Comparison of ENCODE assay signal across 8 cellular contexts in genomic region chr13:51221674-51222509, GRCh38. TPM values are rescaled to one million over a fixed set of nuclear protein-coding genes. Genes with fewer than 3 reads are reported as not detected.
DNase-seq lines count a peak whose midpoint lies in the region; ATAC-seq, FAIRE-seq and TF ChIP-seq lines count a peak whose summit lies in the region.

Gene FAM124A (plus strand): TSS chr13:51222398. CDS start chr13:51222502, 104 bp downstream.

- H3K4me3 ChIP-seq in PC-3 (ENCODE audit: low read length): peak within 1 kb of the TSS; percentile 81
- H3K4me3 ChIP-seq in trophoblast cell (ENCODE audit: low read depth, low read length): peak within 1 kb of the TSS; percentile 86

- H3K4me2 ChIP-seq in PC-3 (ENCODE audit: low read length) (peak within 1 kb of the TSS; percentile 92), trophoblast cell (ENCODE audit: low read length) (peak within 1 kb of the TSS; percentile 98)

- H3K4ac ChIP-seq in trophoblast cell (ENCODE audit: low read depth, low read length): no peak within 1 kb of the TSS

- no peak within 1 kb of the TSS for H2BK12ac ChIP-seq in trophoblast cell (ENCODE audit: low read length)

- FAIRE-seq in GM12891 (lab: Jason Lieb, UNC): peak; percentile 85

- BruUV-seq in PC-3 (replicated peaks; lab: Mats Ljungman, UMichigan): no TSS peak

- no peaks in the 10 kb centered on the region for H3F3A ChIP-seq in PC-3 (ENCODE audit: low read length, unreplicated experiment)

- H3K14ac ChIP-seq in trophoblast cell (ENCODE audit: low read length): no peak within 1 kb of the TSS

- H4K8ac ChIP-seq in trophoblast cell (ENCODE audit: low read depth, low read length): no peak within 1 kb of the TSS

- no peak for TF ChIP-seq CTCF in PC-3 (conservative IDR thresholded peaks at IDR 0.05; ENCODE audit: low read depth, low read length)

- TF ChIP-seq POLR2A in GM12891 (IDR thresholded peaks at IDR 0.05; ENCODE audit: low read depth, low read length): no peak

- H4K20me1 ChIP-seq in PC-3 (ENCODE audit: low read length): no peaks in the 10 kb centered on the region

- DNase-seq in 8988T: peak; percentile 50
- peak; percentile 59 for DNase-seq in GM12891 (ENCODE audit: insufficient read length, low spot score)
- peak; percentile 45 for DNase-seq in PC-3
- peak; percentile 4 for DNase-seq in activated naive CD8-positive, alpha-beta T cell treated with anti-CD3 and anti-CD28 coated beads, Interleukin-2, amount 50 U/mL, for 16 hours (ENCODE audit: low read depth, low spot score)
- DNase-seq in left cardiac atrium: peak; percentile 67
- DNase-seq in trophoblast cell: peak in 1 of 2 donors; percentile 37
- DNase-seq in cortex of kidney (lab: John Stamatoyannopoulos, UW): no peak

- intact Hi-C loops in PC-3 (cut with micrococcal nuclease) (loop anchor here (5.0 kb wide), 1 partner anchor 65 kb away; no protein-coding TSS in a partner anchor), left cardiac atrium (cut with DNase I) (loop anchor here (2.0 to 5.0 kb wide), 2 partner anchors 57 to 65 kb away; no protein-coding TSS in a partner anchor)

- H2AFZ ChIP-seq in PC-3 (ENCODE audit: low read length) (peak within 1 kb of the TSS; percentile 97), trophoblast cell (ENCODE audit: insufficient read depth, low read length, poor library complexity) (peak within 1 kb of the TSS; percentile 13)

- H4K91ac ChIP-seq in trophoblast cell (ENCODE audit: low read depth, low read length): no peak within 1 kb of the TSS

- H3K4me1 ChIP-seq in PC-3 (ENCODE audit: insufficient read depth, low read length) (no peaks in the 10 kb centered on the region), trophoblast cell (ENCODE audit: control insufficient read depth in 1 of 2, insufficient read depth in 2 of 2, low read length in 2 of 2) (peaks cover 5 to 7% of the 10 kb centered on the region in 2 experiments)

- H4K12ac ChIP-seq in trophoblast cell (ENCODE audit: low read depth, low read length): no peak within 1 kb of the TSS

- CTCF ChIA-PET in PC-3 (lab: Charles Lee): no interaction called here

- ATAC-seq in HG03103 (IDR thresholded peaks at IDR 0.05; ENCODE audit: low read depth, unreplicated experiment) (peak; percentile 65), PC-3 (peak; percentile 90), left cardiac atrium (peak; percentile 86 to 93)

- H3K27me3 ChIP-seq in PC-3 (ENCODE audit: low read length) (no peaks in the 10 kb centered on the region), trophoblast cell (ENCODE audit: insufficient read depth, low read length) (peaks cover 16% of the 10 kb centered on the region)

- POLR2A ChIA-PET in PC-3 (lab: Charles Lee; ENCODE audit: unreplicated experiment): no interaction called here

- H2BK120ac ChIP-seq in trophoblast cell (ENCODE audit: insufficient read depth, low read length, poor library complexity): no peak within 1 kb of the TSS

- no peak within 1 kb of the TSS for H3K23ac ChIP-seq in trophoblast cell (ENCODE audit: low read length)

- no peak within 1 kb of the TSS; the same call in 1 of the 2 replicates for H3K9ac ChIP-seq in PC-3 (ENCODE audit: low read length)
- no peak within 1 kb of the TSS for H3K9ac ChIP-seq in trophoblast cell (ENCODE audit: low read length)

- no peak within 1 kb of the TSS for H2AK5ac ChIP-seq in trophoblast cell (ENCODE audit: low read length)

- WGBS in trophoblast cell (ENCODE audit: extremely low coverage, insufficient coverage, insufficient read length): no CpG with 5 or more reads among the region's 86 CpGs

- H3K27ac ChIP-seq in PC-3 (ENCODE audit: low read length) (no peak within 1 kb of the TSS), trophoblast cell (ENCODE audit: low read depth, low read length) (no peak within 1 kb of the TSS)

- no peaks in the 10 kb centered on the region for H3K36me3 ChIP-seq in PC-3 (ENCODE audit: low read depth, low read length)
- H3K36me3 ChIP-seq in trophoblast cell (ENCODE audit: control insufficient read depth in 1 of 2, insufficient read depth in 2 of 2, low read length in 2 of 2): no peaks in the 10 kb centered on the region

- H3K79me2 ChIP-seq in PC-3 (ENCODE audit: low read length) (no peaks in the 10 kb centered on the region), trophoblast cell (ENCODE audit: control insufficient read depth, insufficient read depth, low read length, poor library complexity) (no peaks in the 10 kb centered on the region)

- no peak within 1 kb of the TSS for H2BK5ac ChIP-seq in trophoblast cell (ENCODE audit: low read depth, low read length, poor library complexity)

- H3K9me2 ChIP-seq in PC-3 (replicated peaks; ENCODE audit: low read length): no peaks in the 10 kb centered on the region

- H3K79me1 ChIP-seq in trophoblast cell (ENCODE audit: low read length): no peaks in the 10 kb centered on the region

- H3K9me3 ChIP-seq in PC-3 (ENCODE audit: low read length): no peaks in the 10 kb centered on the region
- H3K9me3 ChIP-seq in trophoblast cell (ENCODE audit: insufficient read depth, low read depth, low read length): peaks cover 4% of the 10 kb centered on the region

- H3K18ac ChIP-seq in trophoblast cell (ENCODE audit: low read length): no peak within 1 kb of the TSS

TF ChIP-seq in GM12891, 5 proteins besides CTCF, POLR2A, EP300 and RAD21:
- TF ChIP-seq TAF1 (IDR thresholded peaks at IDR 0.05; ENCODE audit: low read depth, low read length): no peak

RNA-seq across cellular contexts. Expression of gene FAM124A, which starts in this region (rescaled TPM):
- not detected for polyA plus RNA-seq in GM12891 (2012; ENCODE audit: low read depth, missing spikeins)
- 1.1 and 1.6 TPM in 2 replicates for total RNA-seq in PC-3 (2014; rRNA removed)
- 1 to 10 TPM; 5.9 to 10.0 TPM for total RNA-seq in left cardiac atrium
- polyA plus RNA-seq in trophoblast cell (2013): 0.04 and 0.06 TPM in 2 replicates
